Comparison of ENCODE assay signal across 15 cellular contexts in genomic region chr7:94133460-94133859, GRCh38.
DNase-seq lines count a peak whose midpoint lies in the region; ATAC-seq, FAIRE-seq and TF ChIP-seq lines count a peak whose summit lies in the region.
"Had no signal": no experiment of that assay in that cellular context is flagged by ENCODE, and none has a peak within 500 bp of the region (broad histone marks: within the 10 kb centered on the region; RNA-seq: fewer than 3 reads in every experiment).

No MANE protein-coding gene starts in this region.

- no peaks in the 10 kb centered on the region; the same call in 2 of the 3 replicates for H3K9me3 ChIP-seq in A549
- H3K9me3 ChIP-seq: SK-N-SH, testis had no signal

- TF ChIP-seq CTCF in A549 (IDR thresholded peaks at IDR 0.05) (no peak), KMS-11 (conservative IDR thresholded peaks at IDR 0.05; ENCODE audit: low read depth, low read length) (no peak), fibroblast of mammary gland (conservative IDR thresholded peaks at IDR 0.05; ENCODE audit: control insufficient read depth, insufficient read depth, low read depth, low read length) (no peak), GM20000 (IDR thresholded peaks at IDR 0.05; ENCODE audit: extremely low read depth, missing control alignments) (no peak), GM10248 (IDR thresholded peaks at IDR 0.05; ENCODE audit: control extremely low read depth, extremely low read depth, low read depth, missing control alignments) (no peak)

- H3K4me2 ChIP-seq in A549, result no peak overlapping the region
- H3K4me2 ChIP-seq in KMS-11, result peak overlapping the region; percentile 70
- H3K4me2 ChIP-seq: SK-N-SH had no signal

- no peaks in the 10 kb centered on the region for H3K36me3 ChIP-seq in KMS-11 (ENCODE audit: insufficient read depth)

- TF ChIP-seq POLR2A in A549 (IDR thresholded peaks at IDR 0.05; ENCODE audit: low read length) (no peak), H54 (IDR thresholded peaks at IDR 0.05; ENCODE audit: low read depth, low read length) (no peak)

- H3K27me3 ChIP-seq in KMS-11 (ENCODE audit: insufficient read depth, low read depth), result no peaks in the 10 kb centered on the region
- H3K27me3 ChIP-seq: testis had no signal

- no peaks in the 10 kb centered on the region for H3K79me2 ChIP-seq in KMS-11 (ENCODE audit: insufficient read depth, low read depth)
- H3K79me2 ChIP-seq: parathyroid adenoma had no signal

- H3K4me1 ChIP-seq in A549, result peaks cover 32% of the 10 kb centered on the region
- H3K4me1 ChIP-seq in KMS-11 (ENCODE audit: low read depth, poor library complexity, severe bottlenecking), result peaks cover 33% of the 10 kb centered on the region
- H3K4me1 ChIP-seq: parathyroid adenoma, testis had no signal

- DNase-seq in A549 (ENCODE audit: low read depth in 1 of 2, low spot score in 1 of 2) (no peak), fibroblast of mammary gland (ENCODE audit: low read depth) (peak; percentile 16), H54 (ENCODE audit: insufficient read length, low spot score) (no peak), GM20000 (ENCODE audit: low spot score) (no peak), GM10248 (ENCODE audit: extremely low spot score) (no peak), Right ventricle myocardium inferior (ENCODE audit: missing footprints) (no peak)
- DNase-seq: activated CD8-positive, alpha-beta memory T cell treated with anti-CD3 and anti-CD28 coated beads for 24 hours; activated effector memory CD4-positive, alpha-beta T cell treated with anti-CD3 and anti-CD28 coated beads, Interleukin-2, amount 50 U/mL, for 16 hours; foreskin fibroblast; NCI-H2171; SK-N-SH; testis had no signal

- no peak for TF ChIP-seq EP300 in A549 (IDR thresholded peaks at IDR 0.05)

- H3K4me3 ChIP-seq in A549 (no peak overlapping the region), KMS-11 (IDR thresholded peaks at IDR 0.05; ENCODE audit: insufficient read depth, low read depth, low read length) (no peak overlapping the region), fibroblast of mammary gland (ENCODE audit: control insufficient read depth, low read depth, low read length) (no peak overlapping the region)
- H3K4me3 ChIP-seq: testis had no signal

- intact Hi-C loops in Right ventricle myocardium inferior (cut with DNase I), result no loop called here

- WGBS in A549 (ENCODE audit: missing lambda C conversion rate), result 91% methylated on average over 4 of the region's 4 CpGs

- H3K27ac ChIP-seq in A549 (peak overlapping the region; percentile 7 to 60; a peak in 3 of 6 replicates), KMS-11 (peak overlapping the region; percentile 43)
- H3K27ac ChIP-seq: parathyroid adenoma, testis had no signal

- no peak for TF ChIP-seq RAD21 in A549 (conservative IDR thresholded peaks at IDR 0.05 in 1 of 2, IDR thresholded peaks at IDR 0.05 in 1 of 2)

- H2AFZ ChIP-seq in KMS-11 (ENCODE audit: low read depth), result peak overlapping the region; percentile 35; the same call in 1 of the 2 replicates
- H2AFZ ChIP-seq: parathyroid adenoma had no signal

- no peak overlapping the region; the same call in 1 of the 2 replicates for H3K9ac ChIP-seq in KMS-11
- H3K9ac ChIP-seq: parathyroid adenoma, SK-N-SH had no signal

- no peaks in the 10 kb centered on the region for H4K20me1 ChIP-seq in KMS-11 (ENCODE audit: insufficient read depth)

- POLR2A ChIA-PET in A549 (lab: Yijun Ruan, JAX), result no interaction called here
- POLR2A ChIA-PET in GM10248 (lab: Yijun Ruan, JAX), result no interaction called here

- no peak for FAIRE-seq in A549 (lab: Jason Lieb, UNC)
- FAIRE-seq in H54 (lab: Jason Lieb, UNC), result no peak

- CTCF ChIA-PET in A549 (lab: Yijun Ruan, JAX), result interaction anchor here (0.7 to 1.7 kb wide), 5 partner anchors 9 to 51 kb away, joined by 3 to 6 read pairs (median 3); no protein-coding TSS in a partner anchor
- CTCF ChIA-PET in GM10248 (lab: Yijun Ruan, JAX), result interaction anchor here (1.0 to 1.9 kb wide), 3 partner anchors 10 to 15 kb away, joined by 3 to 9 read pairs (median 3); no protein-coding TSS in a partner anchor

- no peak for ATAC-seq in A549
- peak; percentile 86 for ATAC-seq in GM19463 (IDR thresholded peaks at IDR 0.05; ENCODE audit: unreplicated experiment)
- ATAC-seq in Right ventricle myocardium inferior, result no peak

TF ChIP-seq in A549, 52 proteins besides CTCF, POLR2A, EP300 and RAD21:
- no peak for TF ChIP-seq HOXA7 (CRISPR knock-in tag; IDR thresholded peaks at IDR 0.05)
- no peak for TF ChIP-seq CBX8 (IDR thresholded peaks at IDR 0.05)
- no peak for TF ChIP-seq MYC (IDR thresholded peaks at IDR 0.05; ENCODE audit: borderline replicate concordance, low read length)
- TF ChIP-seq ESRRA (IDR thresholded peaks at IDR 0.05; ENCODE audit: borderline replicate concordance, low read length), result no peak
- no peak for TF ChIP-seq ZSCAN20 (CRISPR knock-in tag; IDR thresholded peaks at IDR 0.05)
- TF ChIP-seq BCL3 (IDR thresholded peaks at IDR 0.05), result no peak
